8 cellular contexts compared by ENCODE assay signal in the genomic region with DNA sequence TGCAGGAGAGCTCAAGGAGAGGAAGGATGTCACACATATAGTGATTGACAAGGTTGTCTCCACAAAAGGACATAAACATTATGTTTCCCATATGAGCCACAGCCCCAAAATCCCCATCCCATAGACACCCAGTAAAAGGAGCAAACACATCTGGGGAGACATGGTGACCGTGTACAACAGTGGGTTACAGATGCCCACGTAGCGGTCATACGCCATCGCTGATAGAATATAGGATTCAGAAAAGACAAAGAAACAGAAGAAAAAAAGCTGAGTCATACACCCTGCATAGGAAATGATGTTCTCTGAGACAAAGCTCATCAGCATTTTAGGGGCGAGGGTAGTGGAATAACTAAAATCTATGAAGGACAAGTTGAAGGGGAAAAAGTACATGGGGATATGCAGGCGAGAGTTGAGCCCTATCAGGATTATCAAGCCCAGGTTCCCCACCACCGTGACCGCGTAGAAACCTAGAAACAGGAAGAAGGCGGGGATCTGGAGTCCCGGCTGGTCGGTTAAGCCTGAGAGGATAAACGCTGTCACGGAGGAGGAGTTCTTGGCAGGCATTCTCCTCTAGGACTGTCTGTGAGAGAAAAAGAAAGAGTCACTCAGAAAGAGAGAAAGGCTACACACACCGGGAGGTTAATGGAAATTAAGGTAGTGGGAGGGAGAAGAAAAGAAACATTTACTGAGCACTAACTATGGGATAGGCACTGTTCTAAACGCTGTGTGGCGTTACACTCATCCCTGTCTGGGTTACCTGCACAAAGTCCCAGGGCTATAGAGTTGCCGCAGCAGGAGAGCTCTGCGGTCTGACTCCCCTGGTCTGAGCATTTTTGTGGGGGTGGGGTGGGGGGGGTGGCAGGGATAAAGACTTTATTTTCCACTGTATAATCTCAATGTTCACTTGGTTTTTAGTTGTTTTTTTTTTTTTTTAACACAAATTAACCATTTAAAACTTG. TPM values are rescaled to one million over a fixed set of nuclear protein-coding genes. Genes with fewer than 3 reads are reported as not detected.
DNase-seq lines count a peak whose midpoint lies in the region; ATAC-seq, FAIRE-seq and TF ChIP-seq lines count a peak whose summit lies in the region.

No MANE protein-coding gene starts in this region.

- TF ChIP-seq POLR2A in HepG2 (IDR thresholded peaks at IDR 0.05; ENCODE audit: insufficient read depth in 1 of 2, low read depth in 2 of 2, low read length in 2 of 2): no peak

- peak overlapping the region; percentile 87 for H3K4me2 ChIP-seq in mammary epithelial cell (ENCODE audit: insufficient read depth, low read depth, low read length)
- H3K4me2 ChIP-seq in HepG2 (ENCODE audit: low read depth, low read length): peak overlapping the region; percentile 56

- no peaks in the 10 kb centered on the region for H4K20me1 ChIP-seq in mammary epithelial cell (ENCODE audit: insufficient read depth, low read length)
- no peaks in the 10 kb centered on the region for H4K20me1 ChIP-seq in HepG2 (ENCODE audit: insufficient read depth, low read length)

- 30% methylated on average over 18 of the region's 20 CpGs for WGBS in mammary epithelial cell (ENCODE audit: low coverage, missing lambda C conversion rate)
- 14% methylated on average over 20 of the region's 20 CpGs for WGBS in HepG2 (ENCODE audit: low lambda C conversion rate)

- H3K79me2 ChIP-seq in mammary epithelial cell (ENCODE audit: insufficient read depth, low read length) (no peaks in the 10 kb centered on the region), HepG2 (ENCODE audit: insufficient read depth, low read length) (no peaks in the 10 kb centered on the region)

- no peak for TF ChIP-seq CTCF in HFF-Myc (IDR thresholded peaks at IDR 0.05; ENCODE audit: low read depth, low read length, missing control alignments)
- no peak for TF ChIP-seq CTCF in mammary epithelial cell (conservative IDR thresholded peaks at IDR 0.05 in 1 of 2, IDR thresholded peaks at IDR 0.05 in 1 of 2; ENCODE audit: extremely low read depth in 1 of 2, insufficient read depth in 1 of 2, low read depth in 1 of 2, low read length in 2 of 2)
- no peak for TF ChIP-seq CTCF in HepG2 (CRISPR knock-in tag; IDR thresholded peaks at IDR 0.05)

- no peak for TF ChIP-seq EP300 in HepG2 (IDR thresholded peaks at IDR 0.05; ENCODE audit: low read depth in 2 of 2, low read length in 2 of 2)
- TF ChIP-seq EP300 in HepG2 (CRISPR knock-in tag; IDR thresholded peaks at IDR 0.05; ENCODE audit: borderline replicate concordance): no peak

- DNase-seq in D341Med (ENCODE audit: low spot score) (peak; percentile 67), HFF-Myc (ENCODE audit: extremely low read depth, low read depth) (no peak), NOMO-1 treated with dmso at 0.1 percent for 144 hours (lab: John Stamatoyannopoulos, UW; ENCODE audit: unreplicated experiment) (peak; percentile 62), mammary epithelial cell (peak; percentile 7), HepG2 (ENCODE audit: low spot score) (peak; percentile 9), GM19239 (ENCODE audit: insufficient read length, low spot score) (no peak), NCI-H2196 treated with DMSO at 0.1 percent for 48 hours (lab: John Stamatoyannopoulos, UW; ENCODE audit: unreplicated experiment) (no peak)

- H3K9ac ChIP-seq in mammary epithelial cell (ENCODE audit: insufficient read depth, low read length): peak overlapping the region; percentile 55
- no peak overlapping the region for H3K9ac ChIP-seq in HepG2 (ENCODE audit: insufficient read depth, low read depth, low read length)

- FAIRE-seq in HepG2 (lab: Jason Lieb, UNC): no peak
- FAIRE-seq in GM19239 (lab: Jason Lieb, UNC): no peak

- in situ Hi-C loops in mammary epithelial cell (cut with MboI; ENCODE audit: low sequenced_read_pairs in 2 of 2) (no loop called here), HepG2 (cut with HindIII; ENCODE audit: extremely low pct_ligation_motif_present, low pct_unique_long_range_greater_than_20kb) (no loop called here)

- CTCF ChIA-PET in mammary epithelial cell (lab: Charles Lee; ENCODE audit: low non-redundant PET): no interaction called here
- CTCF ChIA-PET in HepG2 (lab: Yijun Ruan, JAX; ENCODE audit: low intra/inter-chr PET ratio, low total read pairs): no interaction called here

- BruUV-seq in mammary epithelial cell (replicated peaks; lab: Mats Ljungman, UMichigan): no TSS peak
- no TSS peak for BruUV-seq in HepG2 (replicated peaks; lab: Mats Ljungman, UMichigan)

- POLR2A ChIA-PET in HepG2 (lab: Yijun Ruan, JAX): no interaction called here

- H3K9me3 ChIP-seq in mammary epithelial cell (replicated peaks; ENCODE audit: insufficient read depth, low read length) (no peaks in the 10 kb centered on the region), HepG2 (ENCODE audit: low read length) (no peaks in the 10 kb centered on the region)

- ATAC-seq in HepG2 (peak; percentile 92), GM19397 (IDR thresholded peaks at IDR 0.05; ENCODE audit: unreplicated experiment) (no peak)

- peak overlapping the region; percentile 3 for H3K27ac ChIP-seq in mammary epithelial cell (ENCODE audit: insufficient read depth, low read depth, low read length)
- no peak overlapping the region for H3K27ac ChIP-seq in HepG2 (ENCODE audit: extremely low read length, insufficient read depth, low read length)

- no peaks in the 10 kb centered on the region for H3K27me3 ChIP-seq in mammary epithelial cell (ENCODE audit: insufficient read depth, low read length)
- H3K27me3 ChIP-seq in HepG2 (ENCODE audit: control insufficient read depth in 1 of 2, insufficient read depth in 2 of 2, low read length in 2 of 2): peaks cover 0 to 6% of the 10 kb centered on the region in 2 experiments; a peak in 1 of 5 replicates

- no peaks in the 10 kb centered on the region for H3K36me3 ChIP-seq in mammary epithelial cell (ENCODE audit: insufficient read depth, low read length)
- H3K36me3 ChIP-seq in HepG2 (replicated peaks in 1 of 2; ENCODE audit: control insufficient read depth in 1 of 2, insufficient read depth in 2 of 2, low read length in 2 of 2): no peaks in the 10 kb centered on the region

- intact Hi-C loops in mammary epithelial cell (cut with micrococcal nuclease) (loop anchor here (2.0 kb wide), 1 partner anchor 55 kb away; no protein-coding TSS in a partner anchor), HepG2 (cut with micrococcal nuclease; ENCODE audit: unreplicated experiment) (no loop called here)

- dilution Hi-C loops in mammary epithelial cell (cut with HindIII; ENCODE audit: low sequenced_read_pairs): no loop called here

- peak overlapping the region; percentile 95 for H2AFZ ChIP-seq in mammary epithelial cell (ENCODE audit: low read depth, low read length)
- H2AFZ ChIP-seq in HepG2 (ENCODE audit: low read length): no peak overlapping the region

- H3K4me3 ChIP-seq in HFF-Myc (replicated peaks; ENCODE audit: low read depth, low read length): 0 out of 2 replicates have a peak overlapping the region, but pooled peaks have one; percentile 6
- H3K4me3 ChIP-seq in mammary epithelial cell (replicated peaks in 1 of 3; ENCODE audit: insufficient read depth in 1 of 3, low read depth in 2 of 3, low read length in 3 of 3): peak overlapping the region; percentile 22 to 57 (median 31)
- H3K4me3 ChIP-seq in HepG2 (replicated peaks in 1 of 3; ENCODE audit: insufficient read depth in 1 of 3, low read depth in 2 of 3, low read length in 3 of 3): peak overlapping the region in 1 of 3 experiments; percentile 29; a peak in 2 of 6 replicates

- no peak for TF ChIP-seq RAD21 in HepG2 (CRISPR knock-in tag; IDR thresholded peaks at IDR 0.05)

- H3K4me1 ChIP-seq in mammary epithelial cell (ENCODE audit: insufficient read depth, low read length) (peaks cover 17% of the 10 kb centered on the region), HepG2 (ENCODE audit: insufficient read depth, low read length) (no peaks in the 10 kb centered on the region; the same call in 1 of the 2 replicates)

RNA-seq across cellular contexts. Expression of a gene that starts 36.1 kb away (rescaled TPM):
- not detected for total RNA-seq in mammary epithelial cell
- polyA plus RNA-seq in mammary epithelial cell: not detected
- polyA minus RNA-seq in mammary epithelial cell: not detected
- total RNA-seq in HepG2 (2016; rRNA removed; fragmentation: Illumina TruSeq; extraction: Trizol): not detected in 2 replicates
- total RNA-seq in HepG2 (2016; cell fraction: cytosol; rRNA removed; fragmentation: Illumina TruSeq; extraction: Trizol; ENCODE audit: low read depth): not detected in 2 replicates
- total RNA-seq in HepG2 (2016; cell fraction: insoluble cytoplasmic fraction; rRNA removed; fragmentation: Illumina TruSeq; extraction: Trizol): not detected in 2 replicates
- not detected in 2 replicates for total RNA-seq in HepG2 (2016; cell fraction: membrane; rRNA removed; fragmentation: Illumina TruSeq; extraction: Trizol)
- total RNA-seq in HepG2 (2016; cell fraction: nucleus; rRNA removed; fragmentation: Illumina TruSeq; extraction: Trizol): not detected in 2 replicates
- not detected in 2 replicates for polyA plus RNA-seq in HepG2 (2011; rRNA removed)
- not detected in 2 replicates for polyA plus RNA-seq in HepG2 (2011; cell fraction: cytosol; rRNA removed)
- polyA plus RNA-seq in HepG2 (2011; cell fraction: nucleus; rRNA removed): not detected in 2 replicates
- not detected in 2 replicates for polyA plus RNA-seq in HepG2 (2012)
- not detected in 2 replicates for polyA plus RNA-seq in HepG2 (2016; cell fraction: cytosol; fragmentation: Illumina TruSeq; extraction: Trizol; ENCODE audit: low read depth)
- not detected in 2 replicates for polyA plus RNA-seq in HepG2 (2016; cell fraction: insoluble cytoplasmic fraction; fragmentation: Illumina TruSeq; extraction: Trizol; ENCODE audit: low read depth)
- not detected in 2 replicates for polyA plus RNA-seq in HepG2 (2016; cell fraction: membrane; fragmentation: Illumina TruSeq; extraction: Trizol; ENCODE audit: low read depth)
- polyA plus RNA-seq in HepG2 (2016; cell fraction: nucleus; fragmentation: Illumina TruSeq; extraction: Trizol; ENCODE audit: insufficient read depth, low read depth): not detected in 2 replicates
- polyA minus RNA-seq in HepG2 (2011; rRNA and poly(A)+ RNA removed; ENCODE audit: low replicate concordance): not detected in 2 replicates
- not detected in 2 replicates for polyA minus RNA-seq in HepG2 (2011; cell fraction: cytosol; rRNA and poly(A)+ RNA removed)
- not detected in 2 replicates for polyA minus RNA-seq in HepG2 (2011; cell fraction: nucleus; rRNA and poly(A)+ RNA removed)

RNA-seq across cellular contexts. Expression of a gene that starts 57.0 kb away (rescaled TPM):
- not detected for total RNA-seq in mammary epithelial cell
- polyA plus RNA-seq in mammary epithelial cell: not detected
- polyA minus RNA-seq in mammary epithelial cell: not detected
- total RNA-seq in HepG2 (2016; rRNA removed; fragmentation: Illumina TruSeq; extraction: Trizol): not detected in 2 replicates
- not detected in 2 replicates for total RNA-seq in HepG2 (2016; cell fraction: cytosol; rRNA removed; fragmentation: Illumina TruSeq; extraction: Trizol; ENCODE audit: low read depth)
- not detected in 2 replicates for total RNA-seq in HepG2 (2016; cell fraction: insoluble cytoplasmic fraction; rRNA removed; fragmentation: Illumina TruSeq; extraction: Trizol)
- not detected in 2 replicates for total RNA-seq in HepG2 (2016; cell fraction: membrane; rRNA removed; fragmentation: Illumina TruSeq; extraction: Trizol)
- not detected in 2 replicates for total RNA-seq in HepG2 (2016; cell fraction: nucleus; rRNA removed; fragmentation: Illumina TruSeq; extraction: Trizol)
- not detected in 2 replicates for polyA plus RNA-seq in HepG2 (2011; rRNA removed)
- not detected in 2 replicates for polyA plus RNA-seq in HepG2 (2011; cell fraction: cytosol; rRNA removed)
- not detected in 2 replicates for polyA plus RNA-seq in HepG2 (2011; cell fraction: nucleus; rRNA removed)
- polyA plus RNA-seq in HepG2 (2012): not detected in 2 replicates
- not detected in 2 replicates for polyA plus RNA-seq in HepG2 (2016; cell fraction: cytosol; fragmentation: Illumina TruSeq; extraction: Trizol; ENCODE audit: low read depth)
- not detected in 2 replicates for polyA plus RNA-seq in HepG2 (2016; cell fraction: insoluble cytoplasmic fraction; fragmentation: Illumina TruSeq; extraction: Trizol; ENCODE audit: low read depth)
- polyA plus RNA-seq in HepG2 (2016; cell fraction: membrane; fragmentation: Illumina TruSeq; extraction: Trizol; ENCODE audit: low read depth): not detected in 2 replicates
- not detected in 2 replicates for polyA plus RNA-seq in HepG2 (2016; cell fraction: nucleus; fragmentation: Illumina TruSeq; extraction: Trizol; ENCODE audit: insufficient read depth, low read depth)
- polyA minus RNA-seq in HepG2 (2011; rRNA and poly(A)+ RNA removed; ENCODE audit: low replicate concordance): not detected in 2 replicates
- not detected in 2 replicates for polyA minus RNA-seq in HepG2 (2011; cell fraction: cytosol; rRNA and poly(A)+ RNA removed)
- not detected in 2 replicates for polyA minus RNA-seq in HepG2 (2011; cell fraction: nucleus; rRNA and poly(A)+ RNA removed)

Comparison
In these comparisons a context has a peak if more than half of its experiments do, and no peak if none do; other contexts are left out.
1. DNase-seq: peak in D341Med (single experiment), NOMO-1 treated with dmso at 0.1 percent for 144 hours (single experiment), mammary epithelial cell (single experiment) and HepG2 (single experiment); none in HFF-Myc (single experiment), GM19239 (single experiment) and NCI-H2196 treated with DMSO at 0.1 percent for 48 hours (single experiment).